ENCODE assay signal across 20 cellular contexts in genomic region chr6:36516559-36516958, GRCh38. TPM values are rescaled to one million over a fixed set of nuclear protein-coding genes. Genes with fewer than 3 reads are reported as not detected.
DNase-seq lines count a peak whose midpoint lies in the region; ATAC-seq and TF ChIP-seq lines count a peak whose summit lies in the region.
"Had no signal": no experiment of that assay in that cellular context is flagged by ENCODE, and none has a peak within 500 bp of the region (broad histone marks: within the 10 kb centered on the region; RNA-seq: fewer than 3 reads in every experiment).

No MANE protein-coding gene starts in this region.

- H3K4me1 Mint-ChIP-seq in activated naive CD8-positive, alpha-beta T cell (ENCODE audit: low read depth), result peaks cover 51% of the 10 kb centered on the region
- peaks cover 43% of the 10 kb centered on the region for H3K4me1 Mint-ChIP-seq in activated naive CD8-positive, alpha-beta T cell treated with anti-CD3 and anti-CD28 coated beads, Interleukin-2, amount 50 U/mL, for 24 hours

- no peaks in the 10 kb centered on the region for H3K27me3 Mint-ChIP-seq in activated naive CD8-positive, alpha-beta T cell
- no peaks in the 10 kb centered on the region for H3K27me3 Mint-ChIP-seq in activated naive CD8-positive, alpha-beta T cell treated with anti-CD3 and anti-CD28 coated beads, Interleukin-2, amount 50 U/mL, for 24 hours
- H3K27me3 Mint-ChIP-seq: activated CD4-positive, alpha-beta T cell treated with anti-CD3 and anti-CD28 coated beads, Interleukin-2, amount 10 ng/mL, durations not matched to agents 7 days and 5 days; dendritic cell treated with granulocyte-macrophage colony-stimulating factor and Interleukin-4, amounts not matched to agents 40 ng/mL and 50 ng/mL, for 4 days; IgD-negative memory B cell had no signal

- no peak for DNase-seq in activated naive CD8-positive, alpha-beta T cell treated with anti-CD3 and anti-CD28 coated beads, Interleukin-2, amount 50 U/mL, for 24 hours
- peak in 2 of 3 donors; percentile 40 to 54 for DNase-seq in mucosa of descending colon
- DNase-seq in transverse colon, result peak; percentile 27
- DNase-seq in activated effector memory CD4-positive, alpha-beta T cell treated with anti-CD3 and anti-CD28 coated beads, Interleukin-2, amount 50 U/mL, for 16 hours, result no peak
- DNase-seq: activated CD4-positive, alpha-beta T cell treated with anti-CD3 and anti-CD28 coated beads, Interleukin-2, amount 10 ng/mL, durations not matched to agents 7 days and 5 days; activated gamma-delta T cell treated with Interleukin-2 at 50 U/mL for 16 hours; C1 segment of cervical spinal cord; HCEC 1CT; NCI-H1105; NCI-H1930; NCI-H526 treated with DMSO at 0.1 percent for 48 hours; stimulated activated CD4-positive, alpha-beta T cell treated with anti-CD3 and anti-CD28 coated beads, Interleukin-1b, Interleukin-23, amount 100 ng/mL, for 48 hours; T-helper 2 cell had no signal

- H3K27ac Mint-ChIP-seq in activated naive CD8-positive, alpha-beta T cell, result peak overlapping the region; percentile 68
- no peak overlapping the region for H3K27ac Mint-ChIP-seq in activated naive CD8-positive, alpha-beta T cell treated with anti-CD3 and anti-CD28 coated beads, Interleukin-2, amount 50 U/mL, for 24 hours
- H3K27ac Mint-ChIP-seq: activated CD4-positive, alpha-beta T cell treated with anti-CD3 and anti-CD28 coated beads, Interleukin-2, amount 10 ng/mL, durations not matched to agents 7 days and 5 days; dendritic cell treated with granulocyte-macrophage colony-stimulating factor and Interleukin-4, amounts not matched to agents 40 ng/mL and 50 ng/mL, for 4 days; IgD-negative memory B cell had no signal

- H3K27me3 ChIP-seq in transverse colon, result no peaks in the 10 kb centered on the region
- H3K27me3 ChIP-seq: ascending aorta had no signal

- H3K9me3 ChIP-seq in mucosa of descending colon (no peaks in the 10 kb centered on the region), transverse colon (no peaks in the 10 kb centered on the region)
- H3K9me3 ChIP-seq: ascending aorta had no signal

- H3K36me3 Mint-ChIP-seq in activated naive CD8-positive, alpha-beta T cell, result peaks cover 11% of the 10 kb centered on the region
- H3K36me3 Mint-ChIP-seq in activated naive CD8-positive, alpha-beta T cell treated with anti-CD3 and anti-CD28 coated beads, Interleukin-2, amount 50 U/mL, for 24 hours (ENCODE audit: low read depth), result peaks cover 48% of the 10 kb centered on the region

- in situ Hi-C loops in transverse colon (cut with MboI; ENCODE audit: low pct_ligation_motif_present in 1 of 4, low pct_unique_long_range_greater_than_20kb in 1 of 4, low sequenced_read_pairs in 3 of 4), result no loop called here

- H3K4me3 Mint-ChIP-seq in activated naive CD8-positive, alpha-beta T cell, result no peak overlapping the region
- H3K4me3 Mint-ChIP-seq in activated naive CD8-positive, alpha-beta T cell treated with anti-CD3 and anti-CD28 coated beads, Interleukin-2, amount 50 U/mL, for 24 hours, result no peak overlapping the region
- H3K4me3 Mint-ChIP-seq: activated CD4-positive, alpha-beta T cell treated with anti-CD3 and anti-CD28 coated beads, Interleukin-2, amount 10 ng/mL, durations not matched to agents 7 days and 5 days; dendritic cell treated with granulocyte-macrophage colony-stimulating factor and Interleukin-4, amounts not matched to agents 40 ng/mL and 50 ng/mL, for 4 days; IgD-negative memory B cell had no signal

- H3K4me3 ChIP-seq in mucosa of descending colon (no peak overlapping the region), transverse colon (no peak overlapping the region)
- H3K4me3 ChIP-seq: ascending aorta, skin epidermis had no signal

- H3K9me3 Mint-ChIP-seq in activated naive CD8-positive, alpha-beta T cell (ENCODE audit: low read depth), result no peaks in the 10 kb centered on the region
- H3K9me3 Mint-ChIP-seq in activated naive CD8-positive, alpha-beta T cell treated with anti-CD3 and anti-CD28 coated beads, Interleukin-2, amount 50 U/mL, for 24 hours, result no peaks in the 10 kb centered on the region
- H3K9me3 Mint-ChIP-seq: activated CD4-positive, alpha-beta T cell treated with anti-CD3 and anti-CD28 coated beads, Interleukin-2, amount 10 ng/mL, durations not matched to agents 7 days and 5 days; dendritic cell treated with granulocyte-macrophage colony-stimulating factor and Interleukin-4, amounts not matched to agents 40 ng/mL and 50 ng/mL, for 4 days; IgD-negative memory B cell had no signal

- H3K36me3 ChIP-seq in mucosa of descending colon (ENCODE audit: low read depth) (no peaks in the 10 kb centered on the region), transverse colon (peaks cover 0 to 24% (median 11%) of the 10 kb centered on the region in 4 donors)

- intact Hi-C loops in mucosa of descending colon (cut with DNase I, micrococcal nuclease) (no loop called here), transverse colon (cut with DNase I; ENCODE audit: low total_unique reads) (no loop called here)

- TF ChIP-seq POLR2A in transverse colon (IDR thresholded peaks at IDR 0.05), result no peak

- peak overlapping the region; percentile 37; the same call in 1 of the 2 replicates for H3K27ac ChIP-seq in VCaP
- peak overlapping the region; percentile 11 to 79 (median 76) for H3K27ac ChIP-seq in transverse colon
- H3K27ac ChIP-seq: ascending aorta had no signal

- TF ChIP-seq CTCF in VCaP (conservative IDR thresholded peaks at IDR 0.05) (no peak), mucosa of descending colon (IDR thresholded peaks at IDR 0.05) (no peak), transverse colon (IDR thresholded peaks at IDR 0.05) (no peak)

- 73 to 81% methylated on average over 2 to 4 of the region's 4 CpGs for WGBS in transverse colon (ENCODE audit: low coverage in 1 of 2), 2 donors

- no peak for TF ChIP-seq EP300 in transverse colon (IDR thresholded peaks at IDR 0.05; ENCODE audit: low read depth)

- ATAC-seq in activated naive CD8-positive, alpha-beta T cell treated with anti-CD3 and anti-CD28 coated beads, Interleukin-2, amount 50 U/mL, for 24 hours, result no peak
- peak; percentile 42 for ATAC-seq in mucosa of descending colon
- ATAC-seq in GM21447 (IDR thresholded peaks at IDR 0.05; ENCODE audit: unreplicated experiment), result no peak

- H3K4me1 ChIP-seq in mucosa of descending colon (ENCODE audit: low read depth) (peaks cover 18% of the 10 kb centered on the region), transverse colon (peaks cover 3 to 48% (median 30%) of the 10 kb centered on the region in 4 donors)
- H3K4me1 ChIP-seq: ascending aorta had no signal

RNA-seq across cellular contexts. Expression of gene STK38, which starts 30.7 kb away (rescaled TPM):
- total RNA-seq in mucosa of descending colon (10 to 100 TPM; 67.3 to 80.7 (median 69.9) TPM), transverse colon (100 to 1,000 TPM in 1 of 4 donors, 10 to 100 TPM in 3; 59.1 to 101 (median 86.4) TPM)

Comparison
In these comparisons a context has a peak if more than half of its experiments do, and no peak if none do; other contexts are left out.
1. DNase-seq: peak in mucosa of descending colon (2 of 3) and transverse colon (single experiment); none in activated naive CD8-positive, alpha-beta T cell treated with anti-CD3 and anti-CD28 coated beads, Interleukin-2, amount 50 U/mL, for 24 hours (single experiment) and activated effector memory CD4-positive, alpha-beta T cell treated with anti-CD3 and anti-CD28 coated beads, Interleukin-2, amount 50 U/mL, for 16 hours (single experiment).